13 cellular contexts compared by ENCODE assay signal in the genomic region with DNA sequence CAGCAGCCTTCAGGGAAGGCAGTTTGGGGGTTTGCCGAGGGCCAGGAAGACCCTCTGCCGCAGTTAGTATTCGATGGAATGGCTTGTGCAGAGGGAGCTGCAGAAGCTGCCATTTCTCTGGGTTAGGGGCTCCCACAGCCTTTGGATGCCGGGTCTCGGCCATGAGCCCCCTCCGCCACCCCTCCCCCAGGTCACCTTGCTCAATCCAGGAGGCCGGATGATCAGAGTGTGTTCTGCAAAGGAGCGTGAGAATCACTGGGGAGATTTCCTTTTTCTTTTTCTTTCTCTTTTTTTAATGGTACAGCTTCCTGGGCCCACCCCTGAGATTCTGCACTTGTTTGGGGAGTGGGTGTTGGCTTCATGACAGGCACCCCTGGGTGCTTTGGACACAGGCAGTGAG. TPM values are rescaled to one million over a fixed set of nuclear protein-coding genes. Genes with fewer than 3 reads are reported as not detected.
DNase-seq lines count a peak whose midpoint lies in the region; ATAC-seq, FAIRE-seq and TF ChIP-seq lines count a peak whose summit lies in the region.
"Had no signal": no experiment of that assay in that cellular context is flagged by ENCODE, and none has a peak within 500 bp of the region (broad histone marks: within the 10 kb centered on the region; RNA-seq: fewer than 3 reads in every experiment).

No MANE protein-coding gene starts in this region.

- H3K36me3 Mint-ChIP-seq in neural progenitor cell: no peaks in the 10 kb centered on the region

- no peak for TF ChIP-seq CTCF in heart right ventricle (IDR thresholded peaks at IDR 0.05)
- no peak for TF ChIP-seq CTCF in endothelial cell of umbilical vein (IDR thresholded peaks at IDR 0.05; ENCODE audit: extremely low read depth in 1 of 2, insufficient read depth in 1 of 2, low read depth in 1 of 2, low read length in 2 of 2)
- no peak for TF ChIP-seq CTCF in neural progenitor cell (IDR thresholded peaks at IDR 0.05)
- TF ChIP-seq CTCF in upper lobe of right lung (IDR thresholded peaks at IDR 0.05): no peak

- no peak for DNase-seq in heart right ventricle
- DNase-seq in Right ventricle myocardium superior: no peak
- no peak for DNase-seq in endothelial cell of umbilical vein (ENCODE audit: low read depth, low spot score)
- no peak for DNase-seq in neural progenitor cell (ENCODE audit: low spot score)
- no peak for DNase-seq in upper lobe of right lung
- DNase-seq in stimulated activated CD8-positive, alpha-beta memory T cell treated with anti-CD3 and anti-CD28 coated beads, Interleukin-4, amount 100 ng/mL, for 48 hours: no peak
- no peak for DNase-seq in mucosa of gallbladder (ENCODE audit: low spot score)
- DNase-seq in SHP77 treated with DMSO at 0.1 percent for 48 hours (lab: John Stamatoyannopoulos, UW): no peak
- DNase-seq: activated CD8-positive, alpha-beta memory T cell treated with anti-CD3 and anti-CD28 coated beads, Interleukin-2, amount 10 ng/mL, durations not matched to agents 7 days and 5 days; HCEC 1CT; NCI-H446 treated with DMSO at 0.1 percent for 48 hours had no signal

- H3K9me1 ChIP-seq in endothelial cell of umbilical vein (replicated peaks; ENCODE audit: control insufficient read depth, extremely low read depth, insufficient read depth, low read length): no peaks in the 10 kb centered on the region

- TF ChIP-seq POLR2A in endothelial cell of umbilical vein (IDR thresholded peaks at IDR 0.05; ENCODE audit: low read depth, low read length): no peak

- H3K4me1 Mint-ChIP-seq in neural progenitor cell: peaks cover 29% of the 10 kb centered on the region

- H3K9me3 ChIP-seq in heart right ventricle (no peaks in the 10 kb centered on the region), endothelial cell of umbilical vein (replicated peaks; ENCODE audit: control insufficient read depth, insufficient read depth, low read length) (no peaks in the 10 kb centered on the region), neural progenitor cell (ENCODE audit: low read depth) (no peaks in the 10 kb centered on the region), upper lobe of right lung (no peaks in the 10 kb centered on the region)

- H3K9ac ChIP-seq in endothelial cell of umbilical vein (replicated peaks; ENCODE audit: extremely low read depth, insufficient read depth, low read length) (peak overlapping the region; percentile 73), neural progenitor cell (no peak overlapping the region)

- H3K27ac ChIP-seq in heart right ventricle: peak overlapping the region; percentile 83 to 99 (median 93)
- peak overlapping the region; percentile 90 for H3K27ac ChIP-seq in endothelial cell of umbilical vein (ENCODE audit: insufficient read depth, low read depth, low read length)
- no peak overlapping the region for H3K27ac ChIP-seq in neural progenitor cell
- peak overlapping the region; percentile 93 for H3K27ac ChIP-seq in upper lobe of right lung
- H3K27ac ChIP-seq: SK-N-MC had no signal

- POLR2A ChIA-PET in endothelial cell of umbilical vein (lab: Charles Lee): interaction anchor here (1.0 kb wide), 1 partner anchor 12 kb away, joined by 3 read pairs; no protein-coding TSS in a partner anchor

- no peak for ATAC-seq in heart right ventricle
- ATAC-seq in Right ventricle myocardium superior (ENCODE audit: poor library complexity): no peak
- no peak for ATAC-seq in upper lobe of right lung
- ATAC-seq: activated CD8-positive, alpha-beta memory T cell treated with anti-CD3 and anti-CD28 coated beads, Interleukin-2, amount 10 ng/mL, durations not matched to agents 7 days and 5 days had no signal

- H4K20me1 ChIP-seq in endothelial cell of umbilical vein (replicated peaks; ENCODE audit: control insufficient read depth, extremely low read depth, insufficient read depth, low read length) (no peaks in the 10 kb centered on the region), neural progenitor cell (ENCODE audit: low read depth) (no peaks in the 10 kb centered on the region)

- no TSS peak for BruUV-seq in endothelial cell of umbilical vein (replicated peaks; lab: Mats Ljungman, UMichigan)

- H3K9me3 Mint-ChIP-seq in neural progenitor cell: no peaks in the 10 kb centered on the region

- 58 to 77% methylated on average over 8 of the region's 8 CpGs for WGBS in heart right ventricle, 2 donors

- H3K4me3 Mint-ChIP-seq in neural progenitor cell: no peak overlapping the region
- H3K4me3 Mint-ChIP-seq: activated CD8-positive, alpha-beta memory T cell treated with anti-CD3 and anti-CD28 coated beads, Interleukin-2, amount 10 ng/mL, durations not matched to agents 7 days and 5 days had no signal

- FAIRE-seq in endothelial cell of umbilical vein (lab: Jason Lieb, UNC): no peak
- FAIRE-seq: colon had no signal

- H3K27me3 ChIP-seq in heart right ventricle (no peaks in the 10 kb centered on the region), endothelial cell of umbilical vein (ENCODE audit: control insufficient read depth in 2 of 2, insufficient read depth in 2 of 2, low read length in 2 of 2) (no peaks in the 10 kb centered on the region), neural progenitor cell (no peaks in the 10 kb centered on the region), upper lobe of right lung (no peaks in the 10 kb centered on the region)

- H3K27me3 Mint-ChIP-seq in neural progenitor cell (ENCODE audit: insufficient read depth, low read depth): peaks cover 10% of the 10 kb centered on the region
- H3K27me3 Mint-ChIP-seq: activated CD8-positive, alpha-beta memory T cell treated with anti-CD3 and anti-CD28 coated beads, Interleukin-2, amount 10 ng/mL, durations not matched to agents 7 days and 5 days had no signal

- H3K4me3 ChIP-seq in heart right ventricle (peak overlapping the region in 9 of 10 donors; percentile 9 to 44 (median 36)), endothelial cell of umbilical vein (replicated peaks in 1 of 3; ENCODE audit: insufficient read depth in 1 of 3, low read depth in 1 of 3, low read length in 3 of 3) (no peak overlapping the region), neural progenitor cell (no peak overlapping the region), upper lobe of right lung (peak overlapping the region; percentile 23)
- H3K4me3 ChIP-seq: SK-N-MC had no signal

- peak overlapping the region; percentile 82 for H3K27ac Mint-ChIP-seq in neural progenitor cell
- H3K27ac Mint-ChIP-seq: activated CD8-positive, alpha-beta memory T cell treated with anti-CD3 and anti-CD28 coated beads, Interleukin-2, amount 10 ng/mL, durations not matched to agents 7 days and 5 days had no signal

- no peak overlapping the region for H3K4me2 ChIP-seq in endothelial cell of umbilical vein (ENCODE audit: insufficient read depth, low read length)
- no peak overlapping the region for H3K4me2 ChIP-seq in neural progenitor cell

- H3F3A ChIP-seq in neural progenitor cell (ENCODE audit: low read depth): peaks cover 5% of the 10 kb centered on the region

- intact Hi-C loops in heart right ventricle (cut with DNase I) (no loop called here), Right ventricle myocardium superior (cut with DNase I) (no loop called here), endothelial cell of umbilical vein (cut with micrococcal nuclease) (no loop called here), upper lobe of right lung (cut with DNase I) (no loop called here)

- H3K79me2 ChIP-seq in endothelial cell of umbilical vein (ENCODE audit: control insufficient read depth, insufficient read depth, low read length) (peaks cover 12% of the 10 kb centered on the region), neural progenitor cell (ENCODE audit: low read depth) (no peaks in the 10 kb centered on the region)

- H2AFZ ChIP-seq in endothelial cell of umbilical vein (ENCODE audit: low read depth, low read length) (no peak overlapping the region), neural progenitor cell (replicated peaks) (no peak overlapping the region)

- CTCF ChIA-PET in endothelial cell of umbilical vein (lab: Charles Lee): interaction anchor here (0.5 to 8.3 kb wide), 6 partner anchors 9 to 1710 kb away, joined by 3 to 118 read pairs (median 3); a partner anchor contains a TSS

- H3K4me1 ChIP-seq in heart right ventricle (peaks cover 20 to 95% (median 86%) of the 10 kb centered on the region in 9 donors), endothelial cell of umbilical vein (ENCODE audit: control insufficient read depth, extremely low read depth, insufficient read depth, low read length) (peaks cover 26% of the 10 kb centered on the region), neural progenitor cell (peaks cover 12% of the 10 kb centered on the region), upper lobe of right lung (peaks cover 79% of the 10 kb centered on the region)

- peaks cover 0 to 57% (median 0%) of the 10 kb centered on the region in 9 donors for H3K36me3 ChIP-seq in heart right ventricle
- H3K36me3 ChIP-seq in endothelial cell of umbilical vein (ENCODE audit: control insufficient read depth in 2 of 2, extremely low read depth in 1 of 2, insufficient read depth in 2 of 2, low read length in 2 of 2): peaks cover 0 to 6% of the 10 kb centered on the region in 2 experiments
- H3K36me3 ChIP-seq in neural progenitor cell: no peaks in the 10 kb centered on the region
- peaks cover 6% of the 10 kb centered on the region for H3K36me3 ChIP-seq in upper lobe of right lung

- dilution Hi-C loops in endothelial cell of umbilical vein (cut with MboI; ENCODE audit: extremely low pct_ligation_motif_present, low sequenced_read_pairs): no loop called here

RNA-seq across cellular contexts. Expression of a gene that starts 18.2 kb away (rescaled TPM):
- 10 to 100 TPM in 8 of 10 donors, 1 to 10 TPM in 2; 8.0 to 55.4 (median 15.7) TPM for total RNA-seq in heart right ventricle
- polyA plus RNA-seq in heart right ventricle: 10 to 100 TPM; 11.9 to 15.3 TPM
- total RNA-seq in Right ventricle myocardium superior: 13.7 TPM
- total RNA-seq in endothelial cell of umbilical vein: 65.9 and 66.0 TPM in 2 replicates
- 53.6 and 65.3 TPM in 2 replicates for polyA plus RNA-seq in endothelial cell of umbilical vein
- 40.5 and 47.6 TPM in 2 replicates for polyA plus RNA-seq in endothelial cell of umbilical vein (2011; cell fraction: cytosol; rRNA removed)
- 19.3 and 20.1 TPM in 2 replicates for polyA plus RNA-seq in endothelial cell of umbilical vein (2011; cell fraction: nucleus; rRNA removed)
- 13.8 and 21.1 TPM in 2 replicates for polyA plus RNA-seq in endothelial cell of umbilical vein (2012)
- polyA minus RNA-seq in endothelial cell of umbilical vein: 51.1 and 52.4 TPM in 2 replicates
- not detected for polyA minus RNA-seq in endothelial cell of umbilical vein (2011; cell fraction: cytosol; rRNA and poly(A)+ RNA removed)
- 10.7 and 15.4 TPM in 2 replicates for polyA minus RNA-seq in endothelial cell of umbilical vein (2011; cell fraction: nucleus; rRNA and poly(A)+ RNA removed)
- total RNA-seq in neural progenitor cell (ENCODE audit: low replicate concordance): 0.04 and 0.22 TPM in 2 replicates
- total RNA-seq in upper lobe of right lung: 62.4 TPM
- total RNA-seq in mucosa of gallbladder: 50.4 TPM

RNA-seq across cellular contexts. Expression of a gene that starts 44.8 kb away (rescaled TPM):
- total RNA-seq in heart right ventricle (100 to 1,000 TPM in 2 of 10 donors, 10 to 100 TPM in 8; 59.6 to 161 (median 92.0) TPM), Right ventricle myocardium superior (63.3 TPM), endothelial cell of umbilical vein (41.7 and 48.5 TPM in 2 replicates), neural progenitor cell (ENCODE audit: low replicate concordance) (15.1 and 16.4 TPM in 2 replicates), upper lobe of right lung (74.7 TPM), mucosa of gallbladder (69.0 TPM)
- polyA plus RNA-seq in heart right ventricle (10 to 100 TPM; 36.9 to 48.2 TPM), endothelial cell of umbilical vein (12.7 and 13.6 TPM in 2 replicates)
- 14.4 and 16.4 TPM in 2 replicates for polyA plus RNA-seq in endothelial cell of umbilical vein (2011; cell fraction: cytosol; rRNA removed)
- polyA plus RNA-seq in endothelial cell of umbilical vein (2011; cell fraction: nucleus; rRNA removed): 36.9 and 42.3 TPM in 2 replicates
- 13.9 and 15.2 TPM in 2 replicates for polyA plus RNA-seq in endothelial cell of umbilical vein (2012)
- polyA minus RNA-seq in endothelial cell of umbilical vein: 65.0 and 93.7 TPM in 2 replicates
- polyA minus RNA-seq in endothelial cell of umbilical vein (2011; cell fraction: cytosol; rRNA and poly(A)+ RNA removed): 23.1 TPM
- 110 and 161 TPM in 2 replicates for polyA minus RNA-seq in endothelial cell of umbilical vein (2011; cell fraction: nucleus; rRNA and poly(A)+ RNA removed)

Comparison
In these comparisons a context has a peak if more than half of its experiments do, and no peak if none do; other contexts are left out.
1. H3K4me3 ChIP-seq: peak in heart right ventricle (9 of 10) and upper lobe of right lung (single experiment); none in endothelial cell of umbilical vein (0 of 3) and neural progenitor cell (single experiment).